26 cellular contexts compared by ENCODE assay signal in genomic region chr14:105793836-105794235, GRCh38.
"Had no signal": no experiment of that assay in that cellular context is flagged by ENCODE, and none has a peak within 500 bp of the region (broad histone marks: within the 10 kb centered on the region; RNA-seq: fewer than 3 reads in every experiment).

No MANE protein-coding gene starts in this region.

- H3K27ac ChIP-seq: breast epithelium, PC-9, VCaP had no signal

- H3K4me3 ChIP-seq: breast epithelium, K562, PC-9 had no signal

- H3K27ac Mint-ChIP-seq: activated CD4-positive, alpha-beta T cell treated with anti-CD3 and anti-CD28 coated beads for 36 hours; activated CD8-positive, alpha-beta T cell treated with anti-CD3 and anti-CD28 coated beads for 36 hours; activated naive CD8-positive, alpha-beta T cell treated with anti-CD3 and anti-CD28 coated beads, Interleukin-2, amount 10 ng/mL, durations not matched to agents 7 days and 5 days; activated T-cell treated with anti-CD3 and anti-CD28 coated beads, Interleukin-2, amount 50 U/mL, for 72 hours had no signal

- H3K4me3 Mint-ChIP-seq: activated CD4-positive, alpha-beta T cell treated with anti-CD3 and anti-CD28 coated beads for 36 hours; activated CD8-positive, alpha-beta T cell treated with anti-CD3 and anti-CD28 coated beads for 36 hours; activated naive CD8-positive, alpha-beta T cell treated with anti-CD3 and anti-CD28 coated beads, Interleukin-2, amount 10 ng/mL, durations not matched to agents 7 days and 5 days; activated T-cell treated with anti-CD3 and anti-CD28 coated beads, Interleukin-2, amount 50 U/mL, for 72 hours; T-cell had no signal

- ATAC-seq: activated CD4-positive, alpha-beta T cell treated with anti-CD3 and anti-CD28 coated beads for 36 hours; activated CD8-positive, alpha-beta T cell treated with anti-CD3 and anti-CD28 coated beads for 36 hours; activated T-cell treated with anti-CD3 and anti-CD28 coated beads, Interleukin-2, amount 50 U/mL, for 72 hours; K562; T-cell had no signal

- FAIRE-seq: K562, TTC549 had no signal

- H3K4me2 ChIP-seq: PC-9 had no signal

- H3K36me3 Mint-ChIP-seq: activated naive CD8-positive, alpha-beta T cell treated with anti-CD3 and anti-CD28 coated beads, Interleukin-2, amount 10 ng/mL, durations not matched to agents 7 days and 5 days; T-cell had no signal

- H3K36me3 ChIP-seq: breast epithelium had no signal

- H2AFZ ChIP-seq: PC-9 had no signal

- H3K4me1 ChIP-seq: breast epithelium had no signal

- H3K9me3 Mint-ChIP-seq: activated CD8-positive, alpha-beta T cell treated with anti-CD3 and anti-CD28 coated beads for 36 hours; activated naive CD8-positive, alpha-beta T cell treated with anti-CD3 and anti-CD28 coated beads, Interleukin-2, amount 10 ng/mL, durations not matched to agents 7 days and 5 days; activated T-cell treated with anti-CD3 and anti-CD28 coated beads, Interleukin-2, amount 50 U/mL, for 72 hours had no signal

- DNase-seq: activated CD4-positive, alpha-beta T cell treated with anti-CD3 and anti-CD28 coated beads for 36 hours; activated CD8-positive, alpha-beta memory T cell treated with anti-CD3 and anti-CD28 coated beads, Interleukin-2, amount 50 U/mL, for 4 hours; activated CD8-positive, alpha-beta T cell treated with anti-CD3 and anti-CD28 coated beads for 36 hours; activated naive CD4-positive, alpha-beta T cell treated with anti-CD3 and anti-CD28 coated beads, Interleukin-2, amount 50 U/mL, for 16 hours; activated naive CD8-positive, alpha-beta T cell treated with anti-CD3 and anti-CD28 coated beads, Interleukin-2, amount 10 ng/mL, durations not matched to agents 7 days and 5 days; activated T-cell treated with anti-CD3 and anti-CD28 coated beads, Interleukin-2, amount 50 U/mL, for 72 hours; aorta; caudate nucleus; Kasumi-1; NCI-H1048; NCI-H146; NCI-H187 treated with DMSO at 0.1 percent for 48 hours; NCI-H2171; NCI-H2227 treated with DMSO at 0.1 percent for 48 hours; NCI-H526 treated with DMSO at 0.1 percent for 48 hours; NCI-H82; NK-92 treated with Interleukin-12 subunit alpha and Interleukin-12 subunit beta, amount 100 ng/mL, for 24 hours; PC-9; SHP77 treated with DMSO at 0.1 percent for 48 hours; T-cell; T-helper 2 cell; T1000 had no signal

- H3K4me1 Mint-ChIP-seq: activated CD4-positive, alpha-beta T cell treated with anti-CD3 and anti-CD28 coated beads for 36 hours; activated naive CD8-positive, alpha-beta T cell treated with anti-CD3 and anti-CD28 coated beads, Interleukin-2, amount 10 ng/mL, durations not matched to agents 7 days and 5 days had no signal
